ENCODE assay signal across 24 cellular contexts in the genomic region with DNA sequence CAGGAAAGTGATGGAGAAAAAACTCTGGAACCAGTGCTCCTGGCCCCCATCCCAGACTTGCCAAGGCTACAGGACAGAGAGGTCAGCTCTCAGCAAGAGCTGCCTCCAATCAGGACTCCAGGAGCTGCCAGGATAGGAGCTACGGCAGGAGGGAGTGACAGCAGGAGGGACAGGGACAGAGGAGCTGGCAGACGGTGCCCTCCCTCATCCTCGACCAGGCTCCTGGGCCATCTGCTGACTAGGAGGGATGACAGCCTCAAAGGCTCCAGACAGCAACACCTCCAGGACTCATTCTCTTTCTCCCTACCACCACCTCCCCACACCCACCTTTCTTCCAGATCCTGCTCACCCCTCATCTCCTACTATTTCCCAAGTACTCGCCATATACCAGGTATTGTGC.
"Had no signal": no experiment of that assay in that cellular context is flagged by ENCODE, and none has a peak within 500 bp of the region (broad histone marks: within the 10 kb centered on the region; RNA-seq: fewer than 3 reads in every experiment).

No MANE protein-coding gene starts in this region.

- H3K36me3 ChIP-seq: left lung, neural progenitor cell, ovary, right atrium auricular region, spleen, thoracic aorta, upper lobe of left lung had no signal

- H3K9ac ChIP-seq: neural progenitor cell had no signal

- H3K4me1 ChIP-seq: left lung, neural progenitor cell, psoas muscle, right atrium auricular region, spleen, upper lobe of left lung had no signal

- H3K9me3 ChIP-seq: left lung, ovary, psoas muscle, right atrium auricular region, spleen, thoracic aorta, upper lobe of left lung had no signal

- H3K4me3 Mint-ChIP-seq: activated T-cell treated with anti-CD3 and anti-CD28 coated beads, Interleukin-2, amount 50 U/mL, for 24 hours; activated T-helper 17 cell treated with anti-CD3 and anti-CD28 coated beads, Interleukin-2, amount 50 U/mL, for 72 hours; brain; effector memory CD8-positive, alpha-beta T cell; immature natural killer cell; naive thymus-derived CD8-positive, alpha-beta T cell; neural progenitor cell had no signal

- H3K27ac ChIP-seq: hepatocyte, left lung, neural progenitor cell, ovary, psoas muscle, right atrium auricular region, spleen, thoracic aorta, upper lobe of left lung, VCaP had no signal

- ATAC-seq: activated naive CD4-positive, alpha-beta T cell treated with anti-CD3 and anti-CD28 coated beads, Interleukin-2, amount 50 U/mL, for 72 hours; activated T-helper 17 cell treated with anti-CD3 and anti-CD28 coated beads, Interleukin-2, amount 50 U/mL, for 72 hours; effector memory CD8-positive, alpha-beta T cell; esophagus mucosa; left lung; naive thymus-derived CD8-positive, alpha-beta T cell; psoas muscle had no signal

- DNase-seq: activated CD4-positive, CD25-positive, alpha-beta regulatory T cell treated with anti-CD3 and anti-CD28 coated beads, Interleukin-2, amount 50 U/mL, for 72 hours; activated CD8-positive, alpha-beta memory T cell treated with anti-CD3 and anti-CD28 coated beads, Interleukin-2, amount 50 U/mL, for 4 hours; activated T-cell treated with anti-CD3 and anti-CD28 coated beads, Interleukin-2, amount 50 U/mL, for 24 hours; aorta; effector memory CD8-positive, alpha-beta T cell; foreskin melanocyte; immature natural killer cell; left lung; naive thymus-derived CD8-positive, alpha-beta T cell; ovary; psoas muscle; spleen; stimulated activated CD4-positive, alpha-beta T cell treated with anti-CD3 and anti-CD28 coated beads, Interleukin-4, amount 100 ng/mL, for 1 hour; upper lobe of left lung had no signal

- H3K27ac Mint-ChIP-seq: activated naive CD4-positive, alpha-beta T cell treated with anti-CD3 and anti-CD28 coated beads, Interleukin-2, amount 50 U/mL, for 72 hours; activated T-cell treated with anti-CD3 and anti-CD28 coated beads, Interleukin-2, amount 50 U/mL, for 24 hours; activated T-helper 17 cell treated with anti-CD3 and anti-CD28 coated beads, Interleukin-2, amount 50 U/mL, for 72 hours; brain; effector memory CD8-positive, alpha-beta T cell; immature natural killer cell; naive thymus-derived CD8-positive, alpha-beta T cell; neural progenitor cell had no signal

- H3K4me3 ChIP-seq: hepatocyte, left lung, lung, neural progenitor cell, ovary, psoas muscle, right atrium auricular region, spleen, thoracic aorta, upper lobe of left lung had no signal

- H3K4me2 ChIP-seq: hepatocyte, neural progenitor cell had no signal

- H2AFZ ChIP-seq: hepatocyte, neural progenitor cell had no signal

- H3K79me2 ChIP-seq: hepatocyte had no signal

- H3K9me3 Mint-ChIP-seq: activated naive CD4-positive, alpha-beta T cell treated with anti-CD3 and anti-CD28 coated beads, Interleukin-2, amount 50 U/mL, for 72 hours; activated T-cell treated with anti-CD3 and anti-CD28 coated beads, Interleukin-2, amount 50 U/mL, for 24 hours; brain; effector memory CD8-positive, alpha-beta T cell; immature natural killer cell; neural progenitor cell had no signal

- H3K36me3 Mint-ChIP-seq: activated naive CD4-positive, alpha-beta T cell treated with anti-CD3 and anti-CD28 coated beads, Interleukin-2, amount 50 U/mL, for 72 hours; brain; immature natural killer cell; neural progenitor cell had no signal

- H3K4me1 Mint-ChIP-seq: activated T-helper 17 cell treated with anti-CD3 and anti-CD28 coated beads, Interleukin-2, amount 50 U/mL, for 72 hours; brain; immature natural killer cell had no signal

- H3K27me3 ChIP-seq: hepatocyte, ovary, right atrium auricular region, upper lobe of left lung had no signal
